In genomic region chr2:8821276-8822217, GRCh38 we compare ENCODE assay signal across 12 cellular contexts. TPM values are rescaled to one million over a fixed set of nuclear protein-coding genes. Genes with fewer than 3 reads are reported as not detected.
DNase-seq lines count a peak whose midpoint lies in the region; ATAC-seq, FAIRE-seq and TF ChIP-seq lines count a peak whose summit lies in the region.
"Had no signal": no experiment of that assay in that cellular context is flagged by ENCODE, and none has a peak within 500 bp of the region (broad histone marks: within the 10 kb centered on the region; RNA-seq: fewer than 3 reads in every experiment).

No MANE protein-coding gene starts in this region.

- no peak overlapping the region for H2AK5ac ChIP-seq in IMR-90 (ENCODE audit: low read depth, low read length)

- intact Hi-C loops in IMR-90 (cut with micrococcal nuclease): no loop called here

- H3K9ac ChIP-seq in IMR-90 (ENCODE audit: low read depth, low read length) (no peak overlapping the region), liver (ENCODE audit: low read depth in 1 of 2, low read length in 2 of 2) (no peak overlapping the region)

- no peak overlapping the region for H2AFZ ChIP-seq in IMR-90 (replicated peaks; ENCODE audit: low read length, poor library complexity)

- WGBS in IMR-90 (ENCODE audit: extremely low coverage in 2 of 2, insufficient read length in 1 of 2), 2 experiments: 94% methylated on average over 2 of the region's 8 CpGs; no CpG with 5 or more reads in 1 of the 2 experiments
- 42% methylated on average over 8 of the region's 8 CpGs for WGBS in liver

- in situ Hi-C loops in IMR-90 (cut with MboI; ENCODE audit: low sequenced_read_pairs): no loop called here

- no peak overlapping the region for H2AK9ac ChIP-seq in IMR-90 (replicated peaks; ENCODE audit: low read depth, low read length, poor library complexity)

- dilution Hi-C loops in IMR-90 (cut with HindIII; ENCODE audit: low sequenced_read_pairs, unreplicated experiment): no loop called here

- peaks cover 6% of the 10 kb centered on the region; the same call in 1 of the 2 replicates for H4K20me1 ChIP-seq in IMR-90 (ENCODE audit: insufficient read depth, low read length)

- H2BK120ac ChIP-seq in IMR-90 (ENCODE audit: low read depth, low read length): no peak overlapping the region

- 0 out of 2 replicates have a peak, but pooled peaks cover 3% of the 10 kb centered on the region for H3K9me1 ChIP-seq in IMR-90 (ENCODE audit: insufficient read depth, low read length)

- peak; percentile 76 for ATAC-seq in IMR-90 (ENCODE audit: low read depth)
- no peak for ATAC-seq in HG03378 (IDR thresholded peaks at IDR 0.05; ENCODE audit: unreplicated experiment)
- ATAC-seq: Panc1 had no signal

- peaks cover 3 to 20% of the 10 kb centered on the region in 2 experiments; a peak in 3 of 4 replicates for H3K79me1 ChIP-seq in IMR-90 (ENCODE audit: low read depth in 1 of 2, low read length in 2 of 2)

- no peaks in the 10 kb centered on the region for H3K9me3 ChIP-seq in IMR-90 (ENCODE audit: control insufficient read depth, insufficient read depth, low read length)
- no peaks in the 10 kb centered on the region for H3K9me3 ChIP-seq in liver (ENCODE audit: control insufficient read depth in 4 of 4, low read length in 3 of 4)

- FAIRE-seq in urothelium cell line (lab: Jason Lieb, UNC): no peak
- FAIRE-seq: GM12891 had no signal

- H3K18ac ChIP-seq in IMR-90 (ENCODE audit: low read depth, low read length): no peak overlapping the region

- POLR2A ChIA-PET in IMR-90 (lab: Charles Lee; ENCODE audit: unreplicated experiment): interaction anchor here (0.6 kb wide), 1 partner anchor 23 kb away, joined by 4 read pairs; no protein-coding TSS in a partner anchor

- H4K5ac ChIP-seq in IMR-90 (ENCODE audit: low read depth, low read length): no peak overlapping the region

- TF ChIP-seq RAD21 in IMR-90 (IDR thresholded peaks at IDR 0.05; ENCODE audit: low read length) (no peak), liver (IDR thresholded peaks at IDR 0.05) (peak; percentile 29 to 43)

- no peak overlapping the region for H3K23ac ChIP-seq in IMR-90 (ENCODE audit: low read depth, low read length)

- H4K91ac ChIP-seq in IMR-90 (ENCODE audit: insufficient read depth, low read depth, low read length): no peak overlapping the region

- H3K4me3 ChIP-seq in IMR-90 (ENCODE audit: insufficient read depth, low read depth, low read length): no peak overlapping the region
- H3K4me3 ChIP-seq in liver (ENCODE audit: low read depth in 1 of 3, low read length in 3 of 3): no peak overlapping the region

- TF ChIP-seq CTCF in IMR-90 (conservative IDR thresholded peaks at IDR 0.05; ENCODE audit: low read depth, low read length): no peak
- TF ChIP-seq CTCF in liver (IDR thresholded peaks at IDR 0.05; ENCODE audit: low read depth, low read length, missing input control): no peak

- H3K4me1 ChIP-seq in IMR-90 (ENCODE audit: control insufficient read depth, insufficient read depth, low read length): peaks cover 4% of the 10 kb centered on the region
- H3K4me1 ChIP-seq in liver (ENCODE audit: control insufficient read depth in 4 of 4, insufficient read depth in 4 of 4, low read length in 3 of 4): peaks cover 3 to 25% (median 12%) of the 10 kb centered on the region in 4 donors

- H3K4me2 ChIP-seq in IMR-90 (ENCODE audit: low read depth, low read length): no peak overlapping the region

- H3K56ac ChIP-seq in IMR-90 (ENCODE audit: extremely low read depth, insufficient read depth, low read length): no peak overlapping the region

- H2BK20ac ChIP-seq in IMR-90 (ENCODE audit: low read depth, low read length): no peak overlapping the region

- DNase-seq in IMR-90 (peak; percentile 56), cerebellar cortex (ENCODE audit: low spot score) (peak; percentile 21), superior temporal gyrus (ENCODE audit: extremely low spot score) (peak; percentile 73), NCI-H526 (lab: John Stamatoyannopoulos, UW) (no peak), urothelium cell line (ENCODE audit: low spot score) (no peak), NCI-H1436 treated with DMSO at 0.1 percent for 48 hours (lab: John Stamatoyannopoulos, UW) (no peak)
- DNase-seq: activated CD8-positive, alpha-beta memory T cell treated with anti-CD3 and anti-CD28 coated beads for 24 hours; naive B cell had no signal

- no peak for TF ChIP-seq POLR2A in IMR-90 (IDR thresholded peaks at IDR 0.05; ENCODE audit: low read depth, low read length)

- no peak overlapping the region for H2BK15ac ChIP-seq in IMR-90 (ENCODE audit: low read depth, low read length)

- H3K27ac ChIP-seq in IMR-90 (ENCODE audit: insufficient read depth, low read length): no peak overlapping the region
- peak overlapping the region; percentile 6 to 54 for H3K27ac ChIP-seq in liver (ENCODE audit: low read depth in 1 of 2, low read length in 2 of 2)

- H3K27me3 ChIP-seq in IMR-90 (ENCODE audit: control insufficient read depth, insufficient read depth, low read length) (no peaks in the 10 kb centered on the region), liver (ENCODE audit: control insufficient read depth in 4 of 4, insufficient read depth in 4 of 4, low read length in 3 of 4) (no peaks in the 10 kb centered on the region)

- no TSS peak for BruUV-seq in IMR-90 (replicated peaks; lab: Mats Ljungman, UMichigan)

- H3K14ac ChIP-seq in IMR-90 (replicated peaks; ENCODE audit: low read depth, low read length): no peak overlapping the region; the same call in 1 of the 2 replicates

- H2BK5ac ChIP-seq in IMR-90 (ENCODE audit: low read depth, low read length, poor library complexity, severe bottlenecking): no peak overlapping the region

- H3K36me3 ChIP-seq in IMR-90 (ENCODE audit: control insufficient read depth, insufficient read depth, low read length) (peaks cover 7% of the 10 kb centered on the region), liver (ENCODE audit: control insufficient read depth in 4 of 4, insufficient read depth in 3 of 4, low read depth in 1 of 4, low read length in 3 of 4) (peaks cover 0 to 20% (median 6%) of the 10 kb centered on the region in 4 donors)

- H4K8ac ChIP-seq in IMR-90 (ENCODE audit: low read depth in 2 of 2, low read length in 2 of 2): no peak overlapping the region

- CTCF ChIA-PET in IMR-90 (lab: Yijun Ruan, JAX): no interaction called here

- no peak overlapping the region for H3K4ac ChIP-seq in IMR-90 (ENCODE audit: low read depth, low read length)

TF ChIP-seq in IMR-90, 13 proteins besides CTCF, POLR2A, EP300 and RAD21:
- TF ChIP-seq MXI1 (IDR thresholded peaks at IDR 0.05; ENCODE audit: borderline replicate concordance, low read depth, low read length): no peak
- TF ChIP-seq CEBPB (IDR thresholded peaks at IDR 0.05; ENCODE audit: low read depth, low read length): peak; percentile 96

TF ChIP-seq in liver, 16 proteins besides CTCF, POLR2A, EP300 and RAD21 (continues in another document):
- TF ChIP-seq SP1 (IDR thresholded peaks at IDR 0.05) (peak; percentile 60), FOXA2 (IDR thresholded peaks at IDR 0.05) (no peak), EGR1 (IDR thresholded peaks at IDR 0.05; ENCODE audit: low read depth in 2 of 2) (peak in 1 of 2 donors; percentile 40)
- TF ChIP-seq, protein P1, sequence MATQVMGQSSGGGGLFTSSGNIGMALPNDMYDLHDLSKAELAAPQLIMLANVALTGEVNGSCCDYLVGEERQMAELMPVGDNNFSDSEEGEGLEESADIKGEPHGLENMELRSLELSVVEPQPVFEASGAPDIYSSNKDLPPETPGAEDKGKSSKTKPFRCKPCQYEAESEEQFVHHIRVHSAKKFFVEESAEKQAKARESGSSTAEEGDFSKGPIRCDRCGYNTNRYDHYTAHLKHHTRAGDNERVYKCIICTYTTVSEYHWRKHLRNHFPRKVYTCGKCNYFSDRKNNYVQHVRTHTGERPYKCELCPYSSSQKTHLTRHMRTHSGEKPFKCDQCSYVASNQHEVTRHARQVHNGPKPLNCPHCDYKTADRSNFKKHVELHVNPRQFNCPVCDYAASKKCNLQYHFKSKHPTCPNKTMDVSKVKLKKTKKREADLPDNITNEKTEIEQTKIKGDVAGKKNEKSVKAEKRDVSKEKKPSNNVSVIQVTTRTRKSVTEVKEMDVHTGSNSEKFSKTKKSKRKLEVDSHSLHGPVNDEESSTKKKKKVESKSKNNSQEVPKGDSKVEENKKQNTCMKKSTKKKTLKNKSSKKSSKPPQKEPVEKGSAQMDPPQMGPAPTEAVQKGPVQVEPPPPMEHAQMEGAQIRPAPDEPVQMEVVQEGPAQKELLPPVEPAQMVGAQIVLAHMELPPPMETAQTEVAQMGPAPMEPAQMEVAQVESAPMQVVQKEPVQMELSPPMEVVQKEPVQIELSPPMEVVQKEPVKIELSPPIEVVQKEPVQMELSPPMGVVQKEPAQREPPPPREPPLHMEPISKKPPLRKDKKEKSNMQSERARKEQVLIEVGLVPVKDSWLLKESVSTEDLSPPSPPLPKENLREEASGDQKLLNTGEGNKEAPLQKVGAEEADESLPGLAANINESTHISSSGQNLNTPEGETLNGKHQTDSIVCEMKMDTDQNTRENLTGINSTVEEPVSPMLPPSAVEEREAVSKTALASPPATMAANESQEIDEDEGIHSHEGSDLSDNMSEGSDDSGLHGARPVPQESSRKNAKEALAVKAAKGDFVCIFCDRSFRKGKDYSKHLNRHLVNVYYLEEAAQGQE (IDR thresholded peaks at IDR 0.05): peak; percentile 32
- TF ChIP-seq, protein P2, sequence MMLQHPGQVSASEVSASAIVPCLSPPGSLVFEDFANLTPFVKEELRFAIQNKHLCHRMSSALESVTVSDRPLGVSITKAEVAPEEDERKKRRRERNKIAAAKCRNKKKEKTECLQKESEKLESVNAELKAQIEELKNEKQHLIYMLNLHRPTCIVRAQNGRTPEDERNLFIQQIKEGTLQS (IDR thresholded peaks at IDR 0.05): peak; percentile 75
- TF ChIP-seq, protein P3, sequence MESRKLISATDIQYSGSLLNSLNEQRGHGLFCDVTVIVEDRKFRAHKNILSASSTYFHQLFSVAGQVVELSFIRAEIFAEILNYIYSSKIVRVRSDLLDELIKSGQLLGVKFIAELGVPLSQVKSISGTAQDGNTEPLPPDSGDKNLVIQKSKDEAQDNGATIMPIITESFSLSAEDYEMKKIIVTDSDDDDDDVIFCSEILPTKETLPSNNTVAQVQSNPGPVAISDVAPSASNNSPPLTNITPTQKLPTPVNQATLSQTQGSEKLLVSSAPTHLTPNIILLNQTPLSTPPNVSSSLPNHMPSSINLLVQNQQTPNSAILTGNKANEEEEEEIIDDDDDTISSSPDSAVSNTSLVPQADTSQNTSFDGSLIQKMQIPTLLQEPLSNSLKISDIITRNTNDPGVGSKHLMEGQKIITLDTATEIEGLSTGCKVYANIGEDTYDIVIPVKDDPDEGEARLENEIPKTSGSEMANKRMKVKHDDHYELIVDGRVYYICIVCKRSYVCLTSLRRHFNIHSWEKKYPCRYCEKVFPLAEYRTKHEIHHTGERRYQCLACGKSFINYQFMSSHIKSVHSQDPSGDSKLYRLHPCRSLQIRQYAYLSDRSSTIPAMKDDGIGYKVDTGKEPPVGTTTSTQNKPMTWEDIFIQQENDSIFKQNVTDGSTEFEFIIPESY (IDR thresholded peaks at IDR 0.05): peak; percentile 42

RNA-seq across cellular contexts. Expression of gene KIDINS220, which starts 15.9 kb away (rescaled TPM):
- total RNA-seq in IMR-90 (2012; rRNA removed): 63.4 and 80.3 TPM in 2 replicates
- polyA plus RNA-seq in IMR-90 (2012; rRNA removed): 21.8 and 23.1 TPM in 2 replicates
- 6.2 and 15.3 TPM in 2 replicates for polyA plus RNA-seq in IMR-90 (2012; cell fraction: cytosol; rRNA removed)
- 12.6 and 60.0 TPM in 2 replicates for polyA plus RNA-seq in IMR-90 (2012; cell fraction: nucleus; rRNA removed; ENCODE audit: low replicate concordance)
- 10 to 100 TPM; 50.1 to 50.9 TPM for total RNA-seq in liver
- 10 to 100 TPM in 1 of 2 donors, 1 to 10 TPM in 1; 8.1 to 11.6 TPM for polyA plus RNA-seq in liver

Comparison
In these comparisons a context has a peak if more than half of its experiments do, and no peak if none do; other contexts are left out.
1. DNase-seq: peak in IMR-90 (single experiment), cerebellar cortex (single experiment) and superior temporal gyrus (single experiment); none in NCI-H526 (0 of 2), urothelium cell line (single experiment) and NCI-H1436 treated with DMSO at 0.1 percent for 48 hours (single experiment).